Comparison of ENCODE assay signal across 8 cellular contexts in the genomic region with DNA sequence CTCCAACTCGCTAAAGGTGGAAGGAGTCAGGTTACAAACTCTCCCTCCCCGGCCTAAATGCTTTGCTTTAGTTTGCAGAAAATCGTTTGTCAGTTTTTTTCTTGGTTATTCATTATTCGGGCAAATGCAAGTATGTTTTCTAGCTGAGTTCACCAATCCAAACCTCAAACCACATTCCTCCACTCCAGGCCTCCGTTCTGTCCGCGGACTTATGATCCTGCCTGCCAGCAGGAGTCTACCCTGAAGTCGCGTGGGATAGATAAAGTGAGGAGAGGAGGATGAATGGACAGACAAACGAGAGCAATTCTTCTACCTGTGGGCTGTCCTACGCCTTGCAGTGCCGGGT. TPM values are rescaled to one million over a fixed set of nuclear protein-coding genes. Genes with fewer than 3 reads are reported as not detected.
DNase-seq lines count a peak whose midpoint lies in the region; ATAC-seq and TF ChIP-seq lines count a peak whose summit lies in the region.

No MANE protein-coding gene starts in this region.

- no peaks in the 10 kb centered on the region for H3K9me3 ChIP-seq in mucosa of descending colon

- no peaks in the 10 kb centered on the region for H3K36me3 ChIP-seq in mucosa of descending colon (ENCODE audit: low read depth)

- intact Hi-C loops in dendritic cell treated with granulocyte-macrophage colony-stimulating factor and Interleukin-4, amounts not matched to agents 40 ng/mL and 50 ng/mL, for 4 days (cut with micrococcal nuclease): loop anchor here (10.0 kb wide), 1 partner anchor 961 kb away; no protein-coding TSS in a partner anchor
- intact Hi-C loops in mucosa of descending colon (cut with DNase I, micrococcal nuclease): loop anchor here in 1 of 2 donors (10.0 kb wide), 1 partner anchor 1901 kb away; no protein-coding TSS in a partner anchor

- H3K9me3 Mint-ChIP-seq in dendritic cell treated with granulocyte-macrophage colony-stimulating factor and Interleukin-4, amounts not matched to agents 40 ng/mL and 50 ng/mL, for 4 days: no peaks in the 10 kb centered on the region

- H3K4me1 Mint-ChIP-seq in dendritic cell treated with granulocyte-macrophage colony-stimulating factor and Interleukin-4, amounts not matched to agents 40 ng/mL and 50 ng/mL, for 4 days (ENCODE audit: low read depth): peaks cover 44% of the 10 kb centered on the region

- H3K27ac Mint-ChIP-seq in dendritic cell treated with granulocyte-macrophage colony-stimulating factor and Interleukin-4, amounts not matched to agents 40 ng/mL and 50 ng/mL, for 4 days: no peak overlapping the region

- DNase-seq in COLO829 (ENCODE audit: low spot score): peak; percentile 35
- DNase-seq in NCI-H1694 (lab: John Stamatoyannopoulos, UW): peak; percentile 25
- DNase-seq in mucosa of descending colon: peak in 1 of 3 donors; percentile 30
- DNase-seq in NCI-H1105 treated with DMSO at 0.1 percent for 48 hours (lab: John Stamatoyannopoulos, UW): no peak
- DNase-seq in central memory CD4-positive, alpha-beta T cell: no peak
- DNase-seq in NK-92 (lab: John Stamatoyannopoulos, UW; ENCODE audit: unreplicated experiment): no peak

- peaks cover 33% of the 10 kb centered on the region for H3K4me1 ChIP-seq in mucosa of descending colon (ENCODE audit: low read depth)

- peak overlapping the region; percentile 30 for H3K4me3 ChIP-seq in mucosa of descending colon

- no peak for ATAC-seq in mucosa of descending colon
- ATAC-seq in GM21515 (IDR thresholded peaks at IDR 0.05; ENCODE audit: unreplicated experiment): no peak

- peaks cover 62% of the 10 kb centered on the region for H3K27me3 Mint-ChIP-seq in dendritic cell treated with granulocyte-macrophage colony-stimulating factor and Interleukin-4, amounts not matched to agents 40 ng/mL and 50 ng/mL, for 4 days

- no peaks in the 10 kb centered on the region for H3K36me3 Mint-ChIP-seq in dendritic cell treated with granulocyte-macrophage colony-stimulating factor and Interleukin-4, amounts not matched to agents 40 ng/mL and 50 ng/mL, for 4 days (ENCODE audit: low read depth)

- TF ChIP-seq CTCF in mucosa of descending colon (IDR thresholded peaks at IDR 0.05): no peak

- H3K4me3 Mint-ChIP-seq in dendritic cell treated with granulocyte-macrophage colony-stimulating factor and Interleukin-4, amounts not matched to agents 40 ng/mL and 50 ng/mL, for 4 days: peak overlapping the region; percentile 65

RNA-seq across cellular contexts. Expression of gene ADAMTS1, which starts 1.3 kb away (rescaled TPM):
- 10 to 100 TPM in 2 of 3 donors, 1 to 10 TPM in 1; 5.2 to 59.3 (median 43.9) TPM for total RNA-seq in mucosa of descending colon

Comparison
In these comparisons a context has a peak if more than half of its experiments do, and no peak if none do; other contexts are left out.
1. DNase-seq: peak in COLO829 (single experiment) and NCI-H1694 (single experiment); none in NCI-H1105 treated with DMSO at 0.1 percent for 48 hours (single experiment), central memory CD4-positive, alpha-beta T cell (single experiment) and NK-92 (single experiment).